20 cellular contexts compared by ENCODE assay signal in the genomic region with DNA sequence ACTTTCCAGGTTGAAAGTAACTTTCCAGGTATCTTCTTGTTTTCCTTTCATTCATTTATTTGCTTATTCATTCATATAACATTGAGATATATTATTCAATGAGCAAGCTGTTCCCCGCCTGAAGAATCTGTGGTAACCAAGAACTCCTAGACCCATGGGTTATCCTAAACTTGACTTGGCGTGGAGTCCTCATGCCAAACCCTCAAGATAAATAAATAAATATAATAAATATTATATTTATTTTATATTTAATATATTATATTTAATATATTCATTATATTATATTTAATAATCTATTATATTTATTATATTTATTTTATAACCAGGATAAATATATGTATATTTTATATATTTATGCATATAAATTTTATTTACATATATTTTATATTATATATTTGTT.
DNase-seq lines count a peak whose midpoint lies in the region; ATAC-seq, FAIRE-seq and TF ChIP-seq lines count a peak whose summit lies in the region.
"Had no signal": no experiment of that assay in that cellular context is flagged by ENCODE, and none has a peak within 500 bp of the region (broad histone marks: within the 10 kb centered on the region; RNA-seq: fewer than 3 reads in every experiment).

No MANE protein-coding gene starts in this region.

- H3K4me1 ChIP-seq in K562 (replicated peaks in 1 of 2; ENCODE audit: control insufficient read depth in 2 of 2, insufficient read depth in 2 of 2, low read length in 2 of 2) (peaks cover 5 to 13% of the 10 kb centered on the region in 2 experiments; a peak in 3 of 5 replicates), kidney (ENCODE audit: control insufficient read depth in 1 of 2, insufficient read depth in 1 of 2, low read depth in 1 of 2, low read length in 2 of 2) (no peaks in the 10 kb centered on the region), testis (no peaks in the 10 kb centered on the region)
- H3K4me1 ChIP-seq: BLaER1, Caco-2, HAP-1 had no signal

- H3K36me3 ChIP-seq in K562 (ENCODE audit: control insufficient read depth, insufficient read depth, low read length) (no peaks in the 10 kb centered on the region), kidney (ENCODE audit: control insufficient read depth in 1 of 2, insufficient read depth in 2 of 2, low read length in 2 of 2) (no peaks in the 10 kb centered on the region), testis (ENCODE audit: low read depth, missing control alignments) (no peaks in the 10 kb centered on the region)
- H3K36me3 ChIP-seq: BLaER1, HAP-1 had no signal

- 73% methylated on average over 2 of the region's 2 CpGs for WGBS in K562 (ENCODE audit: insufficient coverage, low coverage, missing lambda C conversion rate)
- WGBS in testis, 2 donors = 94 to 98% methylated on average over 2 of the region's 2 CpGs

- H2AFZ ChIP-seq in K562 (ENCODE audit: low read depth, low read length) = peak overlapping the region; percentile 28

- POLR2A ChIA-PET in K562 (lab: Yijun Ruan, JAX) = no interaction called here

- CTCF ChIA-PET in K562 (lab: Yijun Ruan, JAX; ENCODE audit: low intra/inter-chr PET ratio) = no interaction called here

- no peak overlapping the region for H3K27ac ChIP-seq in K562 (ENCODE audit: extremely low read depth, low read depth, low read length)
- H3K27ac ChIP-seq in kidney (ENCODE audit: low read depth in 2 of 2, low read length in 2 of 2) = no peak overlapping the region
- no peak overlapping the region for H3K27ac ChIP-seq in testis
- H3K27ac ChIP-seq: BLaER1, C4-2B had no signal

- FAIRE-seq in RCC 7860 (lab: Jason Lieb, UNC) = peak; percentile 89
- FAIRE-seq in K562 (lab: Jason Lieb, UNC) = no peak
- peak; percentile 98 for FAIRE-seq in kidney (lab: Jason Lieb, UNC)
- FAIRE-seq: GM12878 had no signal

- no peak for TF ChIP-seq RAD21 in K562 (CRISPR knock-in tag; conservative IDR thresholded peaks at IDR 0.05 in 1 of 2, IDR thresholded peaks at IDR 0.05 in 1 of 2)

- TF ChIP-seq POLR2A in K562 (conservative IDR thresholded peaks at IDR 0.05) (no peak), testis (IDR thresholded peaks at IDR 0.05) (no peak)

- in situ Hi-C loops in K562 (cut with MboI) = no loop called here

- peaks cover 25% of the 10 kb centered on the region; the same call in 2 of the 3 replicates for H3K79me2 ChIP-seq in K562 (ENCODE audit: control insufficient read depth, insufficient read depth, low read length)

- peaks cover 14% of the 10 kb centered on the region in 2 donors for H3K9me3 Mint-ChIP-seq in activated naive CD4-positive, alpha-beta T cell treated with anti-CD3 and anti-CD28 coated beads, Interleukin-2, amount 50 U/mL, for 72 hours
- H3K9me3 Mint-ChIP-seq: GM23338 had no signal

- H3K9me3 ChIP-seq in K562 (replicated peaks; ENCODE audit: control insufficient read depth, insufficient read depth, low read depth, low read length) = no peaks in the 10 kb centered on the region
- no peaks in the 10 kb centered on the region for H3K9me3 ChIP-seq in kidney (ENCODE audit: control insufficient read depth in 1 of 2, low read length in 2 of 2)
- no peaks in the 10 kb centered on the region for H3K9me3 ChIP-seq in testis
- H3K9me3 ChIP-seq: BLaER1, Caco-2, HAP-1 had no signal

- no peak overlapping the region for H3K27ac Mint-ChIP-seq in activated naive CD4-positive, alpha-beta T cell treated with anti-CD3 and anti-CD28 coated beads, Interleukin-2, amount 50 U/mL, for 72 hours
- H3K27ac Mint-ChIP-seq: B cell; CD4-positive, CD25-positive, alpha-beta regulatory T cell; CD8-positive, alpha-beta T cell; GM23338; HFFc6 had no signal

- no peak for ATAC-seq in K562
- no peak for ATAC-seq in activated naive CD4-positive, alpha-beta T cell treated with anti-CD3 and anti-CD28 coated beads, Interleukin-2, amount 50 U/mL, for 72 hours
- ATAC-seq: CD8-positive, alpha-beta T cell; GM12878; GM23338 had no signal

- BruUV-seq in K562 (replicated peaks; lab: Mats Ljungman, UMichigan) = no TSS peak

- H3K9me1 ChIP-seq in K562 (ENCODE audit: control insufficient read depth, insufficient read depth, low read length) = no peaks in the 10 kb centered on the region

- no peak overlapping the region for H3K4me3 ChIP-seq in K562
- no peak overlapping the region for H3K4me3 ChIP-seq in kidney (ENCODE audit: low read length in 2 of 2)
- no peak overlapping the region for H3K4me3 ChIP-seq in testis
- H3K4me3 ChIP-seq: BLaER1, GM12878, GM23338, HAP-1 had no signal

- no peaks in the 10 kb centered on the region for H4K20me1 ChIP-seq in K562 (replicated peaks; ENCODE audit: control insufficient read depth, insufficient read depth, low read length)
- H4K20me1 ChIP-seq: BLaER1 had no signal

- H3K4me2 ChIP-seq in K562 (ENCODE audit: insufficient read depth, low read length) = no peak overlapping the region
- H3K4me2 ChIP-seq: BLaER1, GM23338 had no signal

- H3K36me3 Mint-ChIP-seq in activated naive CD4-positive, alpha-beta T cell treated with anti-CD3 and anti-CD28 coated beads, Interleukin-2, amount 50 U/mL, for 72 hours = no peaks in the 10 kb centered on the region
- H3K36me3 Mint-ChIP-seq: CD4-positive, CD25-positive, alpha-beta regulatory T cell; CD8-positive, alpha-beta T cell had no signal

- intact Hi-C loops in K562 (cut with micrococcal nuclease) = loop anchor here (10.0 kb wide), 1 partner anchor 190 kb away; no protein-coding TSS in a partner anchor
- intact Hi-C loops in kidney (cut with DNase I) = no loop called here
- intact Hi-C loops in testis (cut with DNase I; ENCODE audit: low total_unique reads) = no loop called here

- no peak for DNase-seq in RCC 7860 (ENCODE audit: low spot score)
- no peak for DNase-seq in K562 (ENCODE audit: extremely low read depth in 1 of 4, low spot score in 3 of 4)
- DNase-seq in kidney = no peak
- no peak for DNase-seq in inferior parietal cortex (ENCODE audit: extremely low spot score)
- no peak for DNase-seq in activated naive CD4-positive, alpha-beta T cell treated with anti-CD3 and anti-CD28 coated beads, Interleukin-2, amount 50 U/mL, for 72 hours (ENCODE audit: low spot score in 2 of 2)
- no peak for DNase-seq in hypothalamus (lab: John Stamatoyannopoulos, UW)
- DNase-seq in testis = no peak
- DNase-seq: Caco-2; CD4-positive, CD25-positive, alpha-beta regulatory T cell; CD8-positive, alpha-beta T cell; DMS153; DND-41; GDM1; HFFc6 had no signal

- H3K9ac ChIP-seq in K562 (ENCODE audit: insufficient read depth in 1 of 2, low read depth in 2 of 2, low read length in 2 of 2) (no peak overlapping the region), kidney (ENCODE audit: low read length in 2 of 2) (no peak overlapping the region)
- H3K9ac ChIP-seq: BLaER1 had no signal

- TF ChIP-seq CTCF in K562 (IDR thresholded peaks at IDR 0.05 in 2 of 3, conservative IDR thresholded peaks at IDR 0.05 in 1 of 3; ENCODE audit: insufficient read depth in 2 of 3, low read depth in 1 of 3, low read length in 3 of 3) = no peak
- TF ChIP-seq CTCF in kidney (IDR thresholded peaks at IDR 0.05; ENCODE audit: borderline replicate concordance, extremely low read depth, insufficient read depth) = no peak
- no peak for TF ChIP-seq CTCF in testis (IDR thresholded peaks at IDR 0.05)

- no peak for TF ChIP-seq EP300 in K562 (IDR thresholded peaks at IDR 0.05; ENCODE audit: low read length)

- H3K27me3 ChIP-seq in K562 (ENCODE audit: control insufficient read depth in 2 of 2, insufficient read depth in 2 of 2, low read length in 2 of 2) = no peaks in the 10 kb centered on the region
- H3K27me3 ChIP-seq in testis = no peaks in the 10 kb centered on the region
- H3K27me3 ChIP-seq: BLaER1 had no signal

TF ChIP-seq in K562, 482 proteins besides CTCF, POLR2A, EP300 and RAD21:
- no peak for TF ChIP-seq BMI1 (IDR thresholded peaks at IDR 0.05; ENCODE audit: low read length)
- TF ChIP-seq, protein P1, sequence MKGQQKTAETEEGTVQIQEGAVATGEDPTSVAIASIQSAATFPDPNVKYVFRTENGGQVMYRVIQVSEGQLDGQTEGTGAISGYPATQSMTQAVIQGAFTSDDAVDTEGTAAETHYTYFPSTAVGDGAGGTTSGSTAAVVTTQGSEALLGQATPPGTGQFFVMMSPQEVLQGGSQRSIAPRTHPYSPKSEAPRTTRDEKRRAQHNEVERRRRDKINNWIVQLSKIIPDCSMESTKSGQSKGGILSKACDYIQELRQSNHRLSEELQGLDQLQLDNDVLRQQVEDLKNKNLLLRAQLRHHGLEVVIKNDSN (CRISPR knock-in tag; IDR thresholded peaks at IDR 0.05) = no peak
- no peak for TF ChIP-seq KDM5B (IDR thresholded peaks at IDR 0.05; ENCODE audit: insufficient replicate concordance, low read depth, low read length)
- no peak for TF ChIP-seq SAFB (IDR thresholded peaks at IDR 0.05; ENCODE audit: borderline replicate concordance, low read depth, low read length)
- TF ChIP-seq, protein P2, sequence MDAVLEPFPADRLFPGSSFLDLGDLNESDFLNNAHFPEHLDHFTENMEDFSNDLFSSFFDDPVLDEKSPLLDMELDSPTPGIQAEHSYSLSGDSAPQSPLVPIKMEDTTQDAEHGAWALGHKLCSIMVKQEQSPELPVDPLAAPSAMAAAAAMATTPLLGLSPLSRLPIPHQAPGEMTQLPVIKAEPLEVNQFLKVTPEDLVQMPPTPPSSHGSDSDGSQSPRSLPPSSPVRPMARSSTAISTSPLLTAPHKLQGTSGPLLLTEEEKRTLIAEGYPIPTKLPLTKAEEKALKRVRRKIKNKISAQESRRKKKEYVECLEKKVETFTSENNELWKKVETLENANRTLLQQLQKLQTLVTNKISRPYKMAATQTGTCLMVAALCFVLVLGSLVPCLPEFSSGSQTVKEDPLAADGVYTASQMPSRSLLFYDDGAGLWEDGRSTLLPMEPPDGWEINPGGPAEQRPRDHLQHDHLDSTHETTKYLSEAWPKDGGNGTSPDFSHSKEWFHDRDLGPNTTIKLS (IDR thresholded peaks at IDR 0.05; ENCODE audit: borderline replicate concordance, low read depth) = no peak
- TF ChIP-seq BRCA1 (IDR thresholded peaks at IDR 0.05) = no peak
- TF ChIP-seq BRCA1 (CRISPR knock-in tag; IDR thresholded peaks at IDR 0.05) = no peak
- no peak for TF ChIP-seq ZNF785 (CRISPR knock-in tag; IDR thresholded peaks at IDR 0.05)
